2 cellular contexts compared by ENCODE assay signal in genomic region chr12:72815421-72815820, GRCh38.
TF ChIP-seq lines count a peak whose summit lies in the region.

No MANE protein-coding gene starts in this region.

TF ChIP-seq in GM23338, 12 proteins besides CTCF, POLR2A, EP300 and RAD21:
- TF ChIP-seq ZNF331 (CRISPR knock-in tag; IDR thresholded peaks at IDR 0.05; ENCODE audit: low read depth), result no peak
- TF ChIP-seq NANOG (IDR thresholded peaks at IDR 0.05; ENCODE audit: borderline replicate concordance), result no peak
- no peak for TF ChIP-seq EZH2 (IDR thresholded peaks at IDR 0.05; ENCODE audit: low read depth, unreplicated experiment)
- no peak for TF ChIP-seq EZH2phosphoT487 (IDR thresholded peaks at IDR 0.05; ENCODE audit: unreplicated experiment)
- no peak for TF ChIP-seq POLR2AphosphoS5 (IDR thresholded peaks at IDR 0.05; ENCODE audit: low read depth)

TF ChIP-seq in H1, 55 proteins besides CTCF, POLR2A, EP300 and RAD21:
- TF ChIP-seq RNF2 (IDR thresholded peaks at IDR 0.05; ENCODE audit: borderline replicate concordance, low read depth, low read length, missing control alignments, poor library complexity, severe bottlenecking) (no peak), ATF2 (IDR thresholded peaks at IDR 0.05; ENCODE audit: low read length) (no peak), ZNF274 (IDR thresholded peaks at IDR 0.05; ENCODE audit: borderline replicate concordance, extremely low read depth, low read length) (no peak), JUN (IDR thresholded peaks at IDR 0.05; ENCODE audit: low read depth, low read length) (no peak), NANOG (IDR thresholded peaks at IDR 0.05; ENCODE audit: insufficient read depth, low read depth, low read length, poor library complexity, severe bottlenecking) (no peak), RFX5 (IDR thresholded peaks at IDR 0.05; ENCODE audit: borderline replicate concordance, low read depth, low read length) (no peak), BACH1 (IDR thresholded peaks at IDR 0.05; ENCODE audit: low read length) (no peak), TAF1 (IDR thresholded peaks at IDR 0.05; ENCODE audit: low read depth, low read length) (no peak), SIRT6 (IDR thresholded peaks at IDR 0.05; ENCODE audit: low read length) (no peak), CREB1 (IDR thresholded peaks at IDR 0.05) (no peak)
- TF ChIP-seq, protein P1, sequence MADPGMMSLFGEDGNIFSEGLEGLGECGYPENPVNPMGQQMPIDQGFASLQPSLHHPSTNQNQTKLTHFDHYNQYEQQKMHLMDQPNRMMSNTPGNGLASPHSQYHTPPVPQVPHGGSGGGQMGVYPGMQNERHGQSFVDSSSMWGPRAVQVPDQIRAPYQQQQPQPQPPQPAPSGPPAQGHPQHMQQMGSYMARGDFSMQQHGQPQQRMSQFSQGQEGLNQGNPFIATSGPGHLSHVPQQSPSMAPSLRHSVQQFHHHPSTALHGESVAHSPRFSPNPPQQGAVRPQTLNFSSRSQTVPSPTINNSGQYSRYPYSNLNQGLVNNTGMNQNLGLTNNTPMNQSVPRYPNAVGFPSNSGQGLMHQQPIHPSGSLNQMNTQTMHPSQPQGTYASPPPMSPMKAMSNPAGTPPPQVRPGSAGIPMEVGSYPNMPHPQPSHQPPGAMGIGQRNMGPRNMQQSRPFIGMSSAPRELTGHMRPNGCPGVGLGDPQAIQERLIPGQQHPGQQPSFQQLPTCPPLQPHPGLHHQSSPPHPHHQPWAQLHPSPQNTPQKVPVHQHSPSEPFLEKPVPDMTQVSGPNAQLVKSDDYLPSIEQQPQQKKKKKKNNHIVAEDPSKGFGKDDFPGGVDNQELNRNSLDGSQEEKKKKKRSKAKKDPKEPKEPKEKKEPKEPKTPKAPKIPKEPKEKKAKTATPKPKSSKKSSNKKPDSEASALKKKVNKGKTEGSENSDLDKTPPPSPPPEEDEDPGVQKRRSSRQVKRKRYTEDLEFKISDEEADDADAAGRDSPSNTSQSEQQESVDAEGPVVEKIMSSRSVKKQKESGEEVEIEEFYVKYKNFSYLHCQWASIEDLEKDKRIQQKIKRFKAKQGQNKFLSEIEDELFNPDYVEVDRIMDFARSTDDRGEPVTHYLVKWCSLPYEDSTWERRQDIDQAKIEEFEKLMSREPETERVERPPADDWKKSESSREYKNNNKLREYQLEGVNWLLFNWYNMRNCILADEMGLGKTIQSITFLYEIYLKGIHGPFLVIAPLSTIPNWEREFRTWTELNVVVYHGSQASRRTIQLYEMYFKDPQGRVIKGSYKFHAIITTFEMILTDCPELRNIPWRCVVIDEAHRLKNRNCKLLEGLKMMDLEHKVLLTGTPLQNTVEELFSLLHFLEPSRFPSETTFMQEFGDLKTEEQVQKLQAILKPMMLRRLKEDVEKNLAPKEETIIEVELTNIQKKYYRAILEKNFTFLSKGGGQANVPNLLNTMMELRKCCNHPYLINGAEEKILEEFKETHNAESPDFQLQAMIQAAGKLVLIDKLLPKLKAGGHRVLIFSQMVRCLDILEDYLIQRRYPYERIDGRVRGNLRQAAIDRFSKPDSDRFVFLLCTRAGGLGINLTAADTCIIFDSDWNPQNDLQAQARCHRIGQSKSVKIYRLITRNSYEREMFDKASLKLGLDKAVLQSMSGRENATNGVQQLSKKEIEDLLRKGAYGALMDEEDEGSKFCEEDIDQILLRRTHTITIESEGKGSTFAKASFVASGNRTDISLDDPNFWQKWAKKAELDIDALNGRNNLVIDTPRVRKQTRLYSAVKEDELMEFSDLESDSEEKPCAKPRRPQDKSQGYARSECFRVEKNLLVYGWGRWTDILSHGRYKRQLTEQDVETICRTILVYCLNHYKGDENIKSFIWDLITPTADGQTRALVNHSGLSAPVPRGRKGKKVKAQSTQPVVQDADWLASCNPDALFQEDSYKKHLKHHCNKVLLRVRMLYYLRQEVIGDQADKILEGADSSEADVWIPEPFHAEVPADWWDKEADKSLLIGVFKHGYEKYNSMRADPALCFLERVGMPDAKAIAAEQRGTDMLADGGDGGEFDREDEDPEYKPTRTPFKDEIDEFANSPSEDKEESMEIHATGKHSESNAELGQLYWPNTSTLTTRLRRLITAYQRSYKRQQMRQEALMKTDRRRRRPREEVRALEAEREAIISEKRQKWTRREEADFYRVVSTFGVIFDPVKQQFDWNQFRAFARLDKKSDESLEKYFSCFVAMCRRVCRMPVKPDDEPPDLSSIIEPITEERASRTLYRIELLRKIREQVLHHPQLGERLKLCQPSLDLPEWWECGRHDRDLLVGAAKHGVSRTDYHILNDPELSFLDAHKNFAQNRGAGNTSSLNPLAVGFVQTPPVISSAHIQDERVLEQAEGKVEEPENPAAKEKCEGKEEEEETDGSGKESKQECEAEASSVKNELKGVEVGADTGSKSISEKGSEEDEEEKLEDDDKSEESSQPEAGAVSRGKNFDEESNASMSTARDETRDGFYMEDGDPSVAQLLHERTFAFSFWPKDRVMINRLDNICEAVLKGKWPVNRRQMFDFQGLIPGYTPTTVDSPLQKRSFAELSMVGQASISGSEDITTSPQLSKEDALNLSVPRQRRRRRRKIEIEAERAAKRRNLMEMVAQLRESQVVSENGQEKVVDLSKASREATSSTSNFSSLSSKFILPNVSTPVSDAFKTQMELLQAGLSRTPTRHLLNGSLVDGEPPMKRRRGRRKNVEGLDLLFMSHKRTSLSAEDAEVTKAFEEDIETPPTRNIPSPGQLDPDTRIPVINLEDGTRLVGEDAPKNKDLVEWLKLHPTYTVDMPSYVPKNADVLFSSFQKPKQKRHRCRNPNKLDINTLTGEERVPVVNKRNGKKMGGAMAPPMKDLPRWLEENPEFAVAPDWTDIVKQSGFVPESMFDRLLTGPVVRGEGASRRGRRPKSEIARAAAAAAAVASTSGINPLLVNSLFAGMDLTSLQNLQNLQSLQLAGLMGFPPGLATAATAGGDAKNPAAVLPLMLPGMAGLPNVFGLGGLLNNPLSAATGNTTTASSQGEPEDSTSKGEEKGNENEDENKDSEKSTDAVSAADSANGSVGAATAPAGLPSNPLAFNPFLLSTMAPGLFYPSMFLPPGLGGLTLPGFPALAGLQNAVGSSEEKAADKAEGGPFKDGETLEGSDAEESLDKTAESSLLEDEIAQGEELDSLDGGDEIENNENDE (IDR thresholded peaks at IDR 0.05; ENCODE audit: insufficient replicate concordance, low read length), result no peak
- TF ChIP-seq, protein P2, sequence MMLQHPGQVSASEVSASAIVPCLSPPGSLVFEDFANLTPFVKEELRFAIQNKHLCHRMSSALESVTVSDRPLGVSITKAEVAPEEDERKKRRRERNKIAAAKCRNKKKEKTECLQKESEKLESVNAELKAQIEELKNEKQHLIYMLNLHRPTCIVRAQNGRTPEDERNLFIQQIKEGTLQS (IDR thresholded peaks at IDR 0.05; ENCODE audit: insufficient read depth, low read depth, low read length), result no peak
